Comparison of ENCODE assay signal across 21 cellular contexts in genomic region chr20:13694420-13695150, GRCh38. TPM values are rescaled to one million over a fixed set of nuclear protein-coding genes. Genes with fewer than 3 reads are reported as not detected.
A peak's percentile ranks its signal among the peaks of the same experiment; 100 is the strongest.
DNase-seq lines count a peak whose midpoint lies in the region; ATAC-seq and TF ChIP-seq lines count a peak whose summit lies in the region.
"Had no signal": no experiment of that assay in that cellular context is flagged by ENCODE, and none has a peak within 500 bp of the region (broad histone marks: within the 10 kb centered on the region; RNA-seq: fewer than 3 reads in every experiment).

No MANE protein-coding gene starts in this region.

- no peaks in the 10 kb centered on the region for H3F3A ChIP-seq in GM23338 (replicated peaks; ENCODE audit: low read depth)

- peak overlapping the region; percentile 91 for H2AFZ ChIP-seq in GM23338

- peaks cover 4% of the 10 kb centered on the region for H3K27me3 Mint-ChIP-seq in GM23338 (ENCODE audit: insufficient read depth, low read depth, poor library complexity)

- H3K9me3 Mint-ChIP-seq in GM23338, result no peaks in the 10 kb centered on the region; the same call in 2 of the 3 replicates
- H3K9me3 Mint-ChIP-seq: CD4-positive, alpha-beta T cell had no signal

- no peak overlapping the region for H3K4me3 Mint-ChIP-seq in GM23338
- H3K4me3 Mint-ChIP-seq: CD4-positive, alpha-beta T cell had no signal

- no peaks in the 10 kb centered on the region for H3K79me2 ChIP-seq in GM23338 (replicated peaks; ENCODE audit: insufficient read depth)

- H3K4me1 ChIP-seq in GM23338 (ENCODE audit: insufficient read depth) (no peaks in the 10 kb centered on the region), liver (ENCODE audit: control insufficient read depth in 4 of 4, insufficient read depth in 4 of 4, low read length in 3 of 4) (peaks cover 0 to 31% (median 27%) of the 10 kb centered on the region in 4 donors), HAP-1 (peaks cover 4% of the 10 kb centered on the region; the same call in 1 of the 2 replicates)
- H3K4me1 ChIP-seq: BLaER1 treated with 17β-estradiol and CSF1 and Interleukin-3, amounts not matched to agents 10 nM and 100 nM; SJCRH30 had no signal

- DNase-seq in GM23338 (ENCODE audit: low spot score), result no peak
- peak; percentile 23 for DNase-seq in OCI-M1 (lab: John Stamatoyannopoulos, UW)
- peak; percentile 71 for DNase-seq in fibroblast of gingiva (ENCODE audit: low read depth)
- DNase-seq in kidney glomerular epithelial cell (lab: John Stamatoyannopoulos, UW), result no peak
- DNase-seq in HAP-1 (ENCODE audit: low spot score in 2 of 2), result no peak
- DNase-seq: CD4-positive, alpha-beta T cell; Karpas-422; NCI-H1092; NCI-H1436; NCI-H187; NCI-H2081 treated with DMSO at 0.1 percent for 48 hours; NCI-H2171; NCI-H226; NCI-H510A; NCI-H69; SJCRH30 had no signal

- H3K4me2 ChIP-seq in GM23338, result no peak overlapping the region
- H3K4me2 ChIP-seq: BLaER1 treated with 17β-estradiol and CSF1 and Interleukin-3, amounts not matched to agents 10 nM and 100 nM had no signal

- H3K36me3 ChIP-seq in GM23338 (ENCODE audit: insufficient read depth) (no peaks in the 10 kb centered on the region), liver (ENCODE audit: control insufficient read depth in 4 of 4, insufficient read depth in 3 of 4, low read depth in 1 of 4, low read length in 3 of 4) (no peaks in the 10 kb centered on the region), HAP-1 (replicated peaks) (no peaks in the 10 kb centered on the region)
- H3K36me3 ChIP-seq: BLaER1 treated with 17β-estradiol and CSF1 and Interleukin-3, amounts not matched to agents 10 nM and 100 nM; SJCRH30 had no signal

- WGBS in liver, result 69% methylated on average over 8 of the region's 8 CpGs

- H3K4me3 ChIP-seq in GM23338 (no peak overlapping the region), liver (ENCODE audit: low read depth in 1 of 3, low read length in 3 of 3) (peak overlapping the region in 1 of 3 donors; percentile 7), HAP-1 (no peak overlapping the region)
- H3K4me3 ChIP-seq: BLaER1 treated with 17β-estradiol and CSF1 and Interleukin-3, amounts not matched to agents 10 nM and 100 nM; SJCRH30 had no signal

- TF ChIP-seq CTCF in GM23338 (conservative IDR thresholded peaks at IDR 0.05; ENCODE audit: low read depth in 2 of 2) (no peak), liver (IDR thresholded peaks at IDR 0.05; ENCODE audit: low read depth, low read length, missing input control) (no peak)

- TF ChIP-seq RAD21 in liver (IDR thresholded peaks at IDR 0.05), result peak; percentile 65 to 66

- no peak for ATAC-seq in GM23338
- no peak for ATAC-seq in HG02852 (IDR thresholded peaks at IDR 0.05; ENCODE audit: unreplicated experiment)
- ATAC-seq in HG03135 (IDR thresholded peaks at IDR 0.05; ENCODE audit: unreplicated experiment), result no peak
- ATAC-seq: SK-N-SH treated with all-trans-retinoic acid at 6 μM for 48 hours had no signal

- no peaks in the 10 kb centered on the region for H3K36me3 Mint-ChIP-seq in GM23338 (ENCODE audit: low read depth)

- no peak overlapping the region for H3K9ac ChIP-seq in liver (ENCODE audit: low read depth in 1 of 2, low read length in 2 of 2)
- H3K9ac ChIP-seq: BLaER1 treated with 17β-estradiol and CSF1 and Interleukin-3, amounts not matched to agents 10 nM and 100 nM had no signal

- H3K9me3 ChIP-seq in liver (ENCODE audit: control insufficient read depth in 4 of 4, low read length in 3 of 4), result no peaks in the 10 kb centered on the region
- no peaks in the 10 kb centered on the region for H3K9me3 ChIP-seq in HAP-1

- H4K20me1 ChIP-seq in GM23338 (replicated peaks; ENCODE audit: insufficient read depth), result no peaks in the 10 kb centered on the region
- H4K20me1 ChIP-seq: BLaER1 treated with 17β-estradiol and CSF1 and Interleukin-3, amounts not matched to agents 10 nM and 100 nM had no signal

- in situ Hi-C loops in HAP-1 (cut with MboI; ENCODE audit: low sequenced_read_pairs), result no loop called here

- H3K9me2 ChIP-seq in GM23338 (ENCODE audit: insufficient read depth), result peaks cover 9% of the 10 kb centered on the region; the same call in 1 of the 2 replicates

- H3K27ac Mint-ChIP-seq in GM23338, result no peak overlapping the region
- H3K27ac Mint-ChIP-seq: CD4-positive, alpha-beta T cell had no signal

- H3K27me3 ChIP-seq in GM23338 (ENCODE audit: insufficient read depth) (no peaks in the 10 kb centered on the region), liver (ENCODE audit: control insufficient read depth in 4 of 4, insufficient read depth in 4 of 4, low read length in 3 of 4) (no peaks in the 10 kb centered on the region), HAP-1 (ENCODE audit: low read depth) (no peaks in the 10 kb centered on the region)
- H3K27me3 ChIP-seq: BLaER1 treated with 17β-estradiol and CSF1 and Interleukin-3, amounts not matched to agents 10 nM and 100 nM; SJCRH30 had no signal

- H3K4me1 Mint-ChIP-seq in GM23338, result no peaks in the 10 kb centered on the region

- H3K27ac ChIP-seq in GM23338 (ENCODE audit: low read depth) (no peak overlapping the region), liver (ENCODE audit: low read depth in 1 of 2, low read length in 2 of 2) (peak overlapping the region; percentile 61 to 79)
- H3K27ac ChIP-seq: BLaER1 treated with 17β-estradiol and CSF1 and Interleukin-3, amounts not matched to agents 10 nM and 100 nM; SJCRH30 had no signal

TF ChIP-seq in GM23338, 12 proteins besides CTCF, POLR2A, EP300 and RAD21 (continues in another document):
- no peak for TF ChIP-seq NANOG (IDR thresholded peaks at IDR 0.05; ENCODE audit: borderline replicate concordance)
- TF ChIP-seq STAT1 (IDR thresholded peaks at IDR 0.05; ENCODE audit: unreplicated experiment), result no peak
- TF ChIP-seq JUNB (IDR thresholded peaks at IDR 0.05; ENCODE audit: unreplicated experiment), result no peak
- no peak for TF ChIP-seq ETS1 (IDR thresholded peaks at IDR 0.05)
- TF ChIP-seq POLR2AphosphoS5 (IDR thresholded peaks at IDR 0.05; ENCODE audit: low read depth), result no peak

TF ChIP-seq in liver, 16 proteins besides CTCF, POLR2A, EP300 and RAD21 (continues in another document):
- TF ChIP-seq ATF3 (IDR thresholded peaks at IDR 0.05), result peak; percentile 89
- TF ChIP-seq JUND (IDR thresholded peaks at IDR 0.05), result peak; percentile 76 to 87
- peak; percentile 55 for TF ChIP-seq FOXA2 (IDR thresholded peaks at IDR 0.05)
- TF ChIP-seq SP1 (IDR thresholded peaks at IDR 0.05), result peak; percentile 95
- no peak for TF ChIP-seq REST (IDR thresholded peaks at IDR 0.05)
- TF ChIP-seq, protein P1, sequence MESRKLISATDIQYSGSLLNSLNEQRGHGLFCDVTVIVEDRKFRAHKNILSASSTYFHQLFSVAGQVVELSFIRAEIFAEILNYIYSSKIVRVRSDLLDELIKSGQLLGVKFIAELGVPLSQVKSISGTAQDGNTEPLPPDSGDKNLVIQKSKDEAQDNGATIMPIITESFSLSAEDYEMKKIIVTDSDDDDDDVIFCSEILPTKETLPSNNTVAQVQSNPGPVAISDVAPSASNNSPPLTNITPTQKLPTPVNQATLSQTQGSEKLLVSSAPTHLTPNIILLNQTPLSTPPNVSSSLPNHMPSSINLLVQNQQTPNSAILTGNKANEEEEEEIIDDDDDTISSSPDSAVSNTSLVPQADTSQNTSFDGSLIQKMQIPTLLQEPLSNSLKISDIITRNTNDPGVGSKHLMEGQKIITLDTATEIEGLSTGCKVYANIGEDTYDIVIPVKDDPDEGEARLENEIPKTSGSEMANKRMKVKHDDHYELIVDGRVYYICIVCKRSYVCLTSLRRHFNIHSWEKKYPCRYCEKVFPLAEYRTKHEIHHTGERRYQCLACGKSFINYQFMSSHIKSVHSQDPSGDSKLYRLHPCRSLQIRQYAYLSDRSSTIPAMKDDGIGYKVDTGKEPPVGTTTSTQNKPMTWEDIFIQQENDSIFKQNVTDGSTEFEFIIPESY (IDR thresholded peaks at IDR 0.05), result peak; percentile 87
- TF ChIP-seq FOXA1 (IDR thresholded peaks at IDR 0.05), result no peak
- no peak for TF ChIP-seq TAF1 (conservative IDR thresholded peaks at IDR 0.05)
- TF ChIP-seq HNF4G (IDR thresholded peaks at IDR 0.05), result peak; percentile 93
- peak in 1 of 2 donors; percentile 60 for TF ChIP-seq EGR1 (IDR thresholded peaks at IDR 0.05; ENCODE audit: low read depth in 2 of 2)
- TF ChIP-seq HNF4A (conservative IDR thresholded peaks at IDR 0.05), result peak; percentile 98
- TF ChIP-seq YY1 (IDR thresholded peaks at IDR 0.05), result peak; percentile 77
- peak; percentile 97 to 98 for TF ChIP-seq RXRA (IDR thresholded peaks at IDR 0.05)
- TF ChIP-seq GABPA (IDR thresholded peaks at IDR 0.05 in 1 of 2, conservative IDR thresholded peaks at IDR 0.05 in 1 of 2), result no peak

RNA-seq across cellular contexts. Expression of gene TASP1, which starts 55.9 kb away (rescaled TPM):
- 8.0 and 9.8 TPM in 2 replicates for total RNA-seq in GM23338 (2014; rRNA removed; shearing (Covaris generic))
- polyA plus RNA-seq in GM23338 (2016; fragmentation: Nextera tagmentation; extraction: Ambion mirVana), result 7.9 and 9.7 TPM in 2 replicates
- total RNA-seq in liver, result 1 to 10 TPM; 5.0 to 10.0 TPM
- 1 to 10 TPM; 2.5 to 4.4 TPM for polyA plus RNA-seq in liver

Comparison
In these comparisons a context has a peak if more than half of its experiments do, and no peak if none do; other contexts are left out.
1. DNase-seq: peak in OCI-M1 (single experiment) and fibroblast of gingiva (single experiment); none in GM23338 (single experiment), kidney glomerular epithelial cell (single experiment) and HAP-1 (0 of 2).